Comparison of ENCODE assay signal across 20 cellular contexts in the genomic region with DNA sequence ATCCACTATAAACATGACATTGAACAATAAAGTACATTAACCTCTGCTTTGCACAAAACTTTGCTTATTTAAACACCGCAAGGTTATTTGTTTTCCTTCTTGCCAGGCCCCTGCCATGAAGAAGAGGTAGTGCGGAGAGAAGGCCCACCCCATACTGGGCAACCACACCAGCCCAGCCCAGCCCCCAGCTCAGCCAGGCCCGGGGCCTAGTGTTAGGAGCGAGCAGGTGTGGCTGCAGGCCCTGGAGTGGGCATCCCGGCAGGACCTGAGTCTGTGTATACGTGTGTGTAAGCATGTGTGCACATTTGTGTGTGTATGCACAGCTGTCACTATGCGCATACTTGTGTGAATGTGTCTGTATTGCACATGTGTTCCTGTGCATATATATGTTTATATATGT.
"Had no signal": no experiment of that assay in that cellular context is flagged by ENCODE, and none has a peak within 500 bp of the region (broad histone marks: within the 10 kb centered on the region; RNA-seq: fewer than 3 reads in every experiment).

No MANE protein-coding gene starts in this region.

- ATAC-seq: K562, Panc1 had no signal

- H3K27ac ChIP-seq: HL-60, KMS-11, RWPE1 had no signal

- H3K36me3 Mint-ChIP-seq: IgD-negative memory B cell had no signal

- H3K4me3 ChIP-seq: K562 had no signal

- H3K4me2 ChIP-seq: KMS-11 had no signal

- DNase-seq: Kasumi-1, MM.1S, NCI-H1105, NCI-H1417, NCI-H1436 treated with DMSO at 0.1 percent for 48 hours, NCI-H1694, NCI-H187 treated with DMSO at 0.1 percent for 48 hours, NCI-H2029 treated with DMSO at 0.1 percent for 48 hours, NCI-H2171 treated with DMSO at 0.1 percent for 48 hours, NCI-H345, NCI-H446 treated with DMSO at 0.1 percent for 48 hours, NCI-H510A treated with DMSO at 0.1 percent for 48 hours, NCI-H774, SHP77 had no signal

- H3K4me3 Mint-ChIP-seq: IgD-negative memory B cell had no signal

- H3K9ac ChIP-seq: KMS-11 had no signal
